17 cellular contexts compared by ENCODE assay signal in the genomic region with DNA sequence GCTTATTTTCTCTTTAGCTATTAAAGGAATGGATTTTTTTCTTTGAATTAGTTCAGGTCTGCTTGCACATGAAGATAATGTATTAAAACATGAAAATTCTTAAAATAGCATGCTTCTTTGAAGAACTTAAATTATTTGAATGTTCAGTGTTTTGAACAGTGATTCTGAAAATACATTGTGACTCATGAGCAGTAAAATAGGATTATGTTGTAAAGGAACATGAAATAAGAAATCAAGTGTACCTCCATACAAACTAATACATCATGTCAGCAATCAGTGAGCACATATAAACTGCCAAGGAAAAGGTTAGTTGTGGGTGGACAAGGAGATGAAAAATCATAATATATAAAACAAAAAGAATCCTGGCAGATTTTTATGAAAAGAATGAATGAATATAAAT.
"Had no signal": no experiment of that assay in that cellular context is flagged by ENCODE, and none has a peak within 500 bp of the region (broad histone marks: within the 10 kb centered on the region; RNA-seq: fewer than 3 reads in every experiment).

No MANE protein-coding gene starts in this region.

- ATAC-seq: activated CD8-positive, alpha-beta memory T cell treated with anti-CD3 and anti-CD28 coated beads, Interleukin-2, amount 10 ng/mL, durations not matched to agents 7 days and 5 days; body of pancreas; esophagus mucosa; natural killer cell treated with Interleukin-12 subunit alpha and Interleukin-12 subunit beta and Interleukin-15 and Interleukin-18, amount 100 ng/mL, for 72 hours; right cardiac atrium had no signal

- H3K27ac ChIP-seq: body of pancreas, coronary artery, spleen, WERI-Rb-1 had no signal

- H3K4me3 ChIP-seq: body of pancreas, coronary artery, spleen had no signal

- H3K9me3 ChIP-seq: body of pancreas, spleen had no signal

- H3K36me3 ChIP-seq: WERI-Rb-1 had no signal

- H3K4me1 ChIP-seq: body of pancreas had no signal

- H3K4me3 Mint-ChIP-seq: activated CD8-positive, alpha-beta memory T cell treated with anti-CD3 and anti-CD28 coated beads, Interleukin-2, amount 10 ng/mL, durations not matched to agents 7 days and 5 days; activated naive CD4-positive, alpha-beta T cell treated with anti-CD3 and anti-CD28 coated beads, Interleukin-2, amount 50 U/mL, for 24 hours; natural killer cell treated with Interleukin-12 subunit alpha and Interleukin-12 subunit beta and Interleukin-15 and Interleukin-18, amount 100 ng/mL, for 72 hours had no signal

- H3K27me3 Mint-ChIP-seq: activated CD8-positive, alpha-beta memory T cell treated with anti-CD3 and anti-CD28 coated beads, Interleukin-2, amount 10 ng/mL, durations not matched to agents 7 days and 5 days; activated naive CD4-positive, alpha-beta T cell treated with anti-CD3 and anti-CD28 coated beads, Interleukin-2, amount 50 U/mL, for 24 hours; natural killer cell treated with Interleukin-12 subunit alpha and Interleukin-12 subunit beta and Interleukin-15 and Interleukin-18, amount 100 ng/mL, for 72 hours; progenitor cell of endocrine pancreas had no signal

- H3K4me1 Mint-ChIP-seq: activated naive CD4-positive, alpha-beta T cell treated with anti-CD3 and anti-CD28 coated beads, Interleukin-2, amount 50 U/mL, for 24 hours had no signal

- H3K36me3 Mint-ChIP-seq: natural killer cell treated with Interleukin-12 subunit alpha and Interleukin-12 subunit beta and Interleukin-15 and Interleukin-18, amount 100 ng/mL, for 72 hours had no signal

- DNase-seq: activated CD4-positive, alpha-beta T cell treated with anti-CD3 and anti-CD28 coated beads, Interleukin-2, amount 50 U/mL, for 48 hours; activated CD8-positive, alpha-beta memory T cell treated with anti-CD3 and anti-CD28 coated beads, Interleukin-2, amount 10 ng/mL, durations not matched to agents 7 days and 5 days; activated effector memory CD4-positive, alpha-beta T cell treated with Interleukin-2 at 50 U/mL for 16 hours; activated T-cell treated with anti-CD3 and anti-CD28 coated beads, Interleukin-2, amount 50 U/mL, for 1 hour; amniotic stem cell; body of pancreas; central memory CD4-positive, alpha-beta T cell; foreskin melanocyte; head of caudate nucleus; right cardiac atrium; spleen; WERI-Rb-1 had no signal

- H3K27me3 ChIP-seq: body of pancreas, spleen had no signal

- H3K27ac Mint-ChIP-seq: activated CD8-positive, alpha-beta memory T cell treated with anti-CD3 and anti-CD28 coated beads, Interleukin-2, amount 10 ng/mL, durations not matched to agents 7 days and 5 days; activated naive CD4-positive, alpha-beta T cell treated with anti-CD3 and anti-CD28 coated beads, Interleukin-2, amount 50 U/mL, for 24 hours; natural killer cell treated with Interleukin-12 subunit alpha and Interleukin-12 subunit beta and Interleukin-15 and Interleukin-18, amount 100 ng/mL, for 72 hours; progenitor cell of endocrine pancreas had no signal

- H3K9me3 Mint-ChIP-seq: activated naive CD4-positive, alpha-beta T cell treated with anti-CD3 and anti-CD28 coated beads, Interleukin-2, amount 50 U/mL, for 24 hours; natural killer cell treated with Interleukin-12 subunit alpha and Interleukin-12 subunit beta and Interleukin-15 and Interleukin-18, amount 100 ng/mL, for 72 hours had no signal
